In the genomic region with DNA sequence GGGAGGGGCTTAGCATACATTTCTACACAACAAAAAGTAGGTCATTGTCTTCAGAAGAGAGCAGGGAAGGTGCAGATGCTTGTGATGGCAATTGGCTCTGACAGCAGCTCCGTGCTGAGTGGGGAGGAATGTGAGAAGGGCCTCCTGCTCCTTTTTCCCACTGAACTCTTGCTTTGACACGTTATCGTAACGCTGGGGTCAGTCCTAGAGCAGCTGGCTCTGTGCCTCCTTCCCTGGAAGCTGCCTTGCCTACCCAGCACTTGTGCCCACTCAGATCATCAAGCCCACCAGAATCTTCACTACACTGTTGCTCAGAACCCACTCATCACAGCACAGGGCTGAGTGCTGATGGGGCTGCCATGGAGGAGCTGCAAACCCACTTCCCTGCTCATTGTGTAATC, we compare ENCODE assay signal across 1 cellular context.
TF ChIP-seq lines count a peak whose summit lies in the region.

No MANE protein-coding gene starts in this region.

TF ChIP-seq in SK-N-SH treated with all-trans-retinoic acid at 6 μM for 48 hours, 23 proteins besides CTCF, POLR2A, EP300 and RAD21 (continued from another document):
- TF ChIP-seq, protein P1, sequence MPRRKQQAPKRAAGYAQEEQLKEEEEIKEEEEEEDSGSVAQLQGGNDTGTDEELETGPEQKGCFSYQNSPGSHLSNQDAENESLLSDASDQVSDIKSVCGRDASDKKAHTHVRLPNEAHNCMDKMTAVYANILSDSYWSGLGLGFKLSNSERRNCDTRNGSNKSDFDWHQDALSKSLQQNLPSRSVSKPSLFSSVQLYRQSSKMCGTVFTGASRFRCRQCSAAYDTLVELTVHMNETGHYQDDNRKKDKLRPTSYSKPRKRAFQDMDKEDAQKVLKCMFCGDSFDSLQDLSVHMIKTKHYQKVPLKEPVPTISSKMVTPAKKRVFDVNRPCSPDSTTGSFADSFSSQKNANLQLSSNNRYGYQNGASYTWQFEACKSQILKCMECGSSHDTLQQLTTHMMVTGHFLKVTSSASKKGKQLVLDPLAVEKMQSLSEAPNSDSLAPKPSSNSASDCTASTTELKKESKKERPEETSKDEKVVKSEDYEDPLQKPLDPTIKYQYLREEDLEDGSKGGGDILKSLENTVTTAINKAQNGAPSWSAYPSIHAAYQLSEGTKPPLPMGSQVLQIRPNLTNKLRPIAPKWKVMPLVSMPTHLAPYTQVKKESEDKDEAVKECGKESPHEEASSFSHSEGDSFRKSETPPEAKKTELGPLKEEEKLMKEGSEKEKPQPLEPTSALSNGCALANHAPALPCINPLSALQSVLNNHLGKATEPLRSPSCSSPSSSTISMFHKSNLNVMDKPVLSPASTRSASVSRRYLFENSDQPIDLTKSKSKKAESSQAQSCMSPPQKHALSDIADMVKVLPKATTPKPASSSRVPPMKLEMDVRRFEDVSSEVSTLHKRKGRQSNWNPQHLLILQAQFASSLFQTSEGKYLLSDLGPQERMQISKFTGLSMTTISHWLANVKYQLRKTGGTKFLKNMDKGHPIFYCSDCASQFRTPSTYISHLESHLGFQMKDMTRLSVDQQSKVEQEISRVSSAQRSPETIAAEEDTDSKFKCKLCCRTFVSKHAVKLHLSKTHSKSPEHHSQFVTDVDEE (CRISPR knock-in tag; IDR thresholded peaks at IDR 0.05), result no peak
- no peak for TF ChIP-seq CSDC2 (CRISPR knock-in tag; IDR thresholded peaks at IDR 0.05)
- TF ChIP-seq, protein P2, sequence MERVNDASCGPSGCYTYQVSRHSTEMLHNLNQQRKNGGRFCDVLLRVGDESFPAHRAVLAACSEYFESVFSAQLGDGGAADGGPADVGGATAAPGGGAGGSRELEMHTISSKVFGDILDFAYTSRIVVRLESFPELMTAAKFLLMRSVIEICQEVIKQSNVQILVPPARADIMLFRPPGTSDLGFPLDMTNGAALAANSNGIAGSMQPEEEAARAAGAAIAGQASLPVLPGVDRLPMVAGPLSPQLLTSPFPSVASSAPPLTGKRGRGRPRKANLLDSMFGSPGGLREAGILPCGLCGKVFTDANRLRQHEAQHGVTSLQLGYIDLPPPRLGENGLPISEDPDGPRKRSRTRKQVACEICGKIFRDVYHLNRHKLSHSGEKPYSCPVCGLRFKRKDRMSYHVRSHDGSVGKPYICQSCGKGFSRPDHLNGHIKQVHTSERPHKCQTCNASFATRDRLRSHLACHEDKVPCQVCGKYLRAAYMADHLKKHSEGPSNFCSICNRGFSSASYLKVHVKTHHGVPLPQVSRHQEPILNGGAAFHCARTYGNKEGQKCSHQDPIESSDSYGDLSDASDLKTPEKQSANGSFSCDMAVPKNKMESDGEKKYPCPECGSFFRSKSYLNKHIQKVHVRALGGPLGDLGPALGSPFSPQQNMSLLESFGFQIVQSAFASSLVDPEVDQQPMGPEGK (CRISPR knock-in tag; IDR thresholded peaks at IDR 0.05; ENCODE audit: borderline replicate concordance), result no peak
- no peak for TF ChIP-seq ZC3H10 (CRISPR knock-in tag; IDR thresholded peaks at IDR 0.05)
- no peak for TF ChIP-seq SNAI2 (CRISPR knock-in tag; IDR thresholded peaks at IDR 0.05)
- TF ChIP-seq GLIS3 (CRISPR knock-in tag; IDR thresholded peaks at IDR 0.05), result no peak
